ENCODE assay signal across 12 cellular contexts in the genomic region with DNA sequence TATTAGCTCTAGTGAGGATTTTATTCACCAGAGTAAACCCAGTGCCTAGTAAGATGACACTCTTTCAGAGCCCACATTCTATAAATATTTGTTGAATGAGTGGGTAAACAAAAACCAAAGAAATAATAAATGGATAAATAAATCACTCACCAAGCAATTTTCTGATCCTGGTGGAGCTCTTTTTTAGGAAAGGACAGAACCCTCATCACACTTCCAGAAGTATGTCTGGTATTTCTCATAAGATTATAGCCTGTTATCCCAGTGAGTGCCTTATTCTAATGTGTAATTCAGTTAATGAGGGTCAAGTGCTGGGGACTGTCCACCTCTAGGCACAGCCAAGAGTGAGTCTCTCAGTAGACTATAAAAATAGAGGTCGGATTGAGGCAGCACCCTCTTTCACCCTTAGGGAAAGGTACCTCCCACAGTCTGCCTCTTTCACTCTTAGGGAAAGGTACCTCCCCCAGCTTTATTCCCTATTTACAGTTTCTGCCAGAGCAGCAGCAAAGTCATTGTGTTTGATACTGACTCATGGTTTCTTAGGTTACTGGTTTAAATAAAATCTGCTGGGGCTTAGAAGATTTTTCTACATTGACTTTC.
DNase-seq lines count a peak whose midpoint lies in the region.
"Had no signal": no experiment of that assay in that cellular context is flagged by ENCODE, and none has a peak within 500 bp of the region (broad histone marks: within the 10 kb centered on the region; RNA-seq: fewer than 3 reads in every experiment).

No MANE protein-coding gene starts in this region.

- H3K36me3 ChIP-seq in mesodermal cell (ENCODE audit: control insufficient read depth, insufficient read depth, low read length): no peaks in the 10 kb centered on the region

- DNase-seq in Caki2 (ENCODE audit: low read depth) (peak; percentile 59), NCI-H226 (peak; percentile 72), epidermal melanocyte (ENCODE audit: insufficient read length, low spot score) (peak; percentile 21), NCI-H510A (lab: John Stamatoyannopoulos, UW) (no peak), T-helper 1 cell (no peak), HT-29 (ENCODE audit: low spot score) (no peak), DMS 273 treated with DMSO at 0.1 percent for 48 hours (lab: John Stamatoyannopoulos, UW) (no peak)
- DNase-seq: CD4-positive, CD25-positive, alpha-beta regulatory T cell; Kasumi-1; RPMI8226; stimulated activated CD4-positive, alpha-beta T cell treated with anti-CD3 and anti-CD28 coated beads, Interleukin-15, amount 100 ng/mL, for 24 hours had no signal

- H3K27ac ChIP-seq in mesodermal cell (ENCODE audit: low read depth, low read length, severe bottlenecking): peak overlapping the region; percentile 68

- in situ Hi-C loops in Caki2 (cut with HindIII; ENCODE audit: low pct_unique_long_range_greater_than_20kb, low sequenced_read_pairs): no loop called here

- no peak overlapping the region for H3K4me3 ChIP-seq in mesodermal cell (ENCODE audit: extremely low read depth, insufficient read depth, low read length, poor library complexity, severe bottlenecking)

- WGBS in mesodermal cell (ENCODE audit: insufficient coverage in 2 of 2), 2 experiments: 25 to 44% methylated on average over 1 of the region's 1 CpG

- H3K4me1 ChIP-seq in mesodermal cell (ENCODE audit: control insufficient read depth, insufficient read depth, low read length, poor library complexity, severe bottlenecking): peaks cover 9% of the 10 kb centered on the region

- H3K9me3 ChIP-seq in mesodermal cell (ENCODE audit: control insufficient read depth, low read length): no peaks in the 10 kb centered on the region

Comparison
In these comparisons a context has a peak if more than half of its experiments do, and no peak if none do; other contexts are left out.
1. DNase-seq: peak in Caki2 (single experiment), NCI-H226 (single experiment) and epidermal melanocyte (single experiment); none in NCI-H510A (single experiment), T-helper 1 cell (0 of 5), HT-29 (single experiment) and DMS 273 treated with DMSO at 0.1 percent for 48 hours (single experiment).